In the genomic region with DNA sequence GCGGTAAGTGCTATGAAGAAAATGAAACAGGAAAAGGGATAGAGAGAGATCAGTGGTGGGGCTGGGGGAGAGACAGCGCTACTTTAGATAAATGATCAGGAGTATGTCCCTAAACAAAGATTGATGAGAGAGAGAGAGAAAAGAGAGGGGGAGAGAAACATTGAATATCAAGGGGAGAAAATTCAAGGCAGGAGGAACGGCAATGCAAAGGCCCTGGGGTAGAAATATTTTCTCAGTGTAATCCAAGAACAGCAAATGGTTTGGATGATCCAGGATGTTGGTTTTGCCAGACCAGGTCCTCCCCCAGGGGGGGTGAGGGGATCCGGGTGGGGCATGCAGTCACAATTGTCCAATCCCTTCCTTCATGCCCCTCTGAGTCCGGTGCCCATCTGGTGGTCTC, we compare ENCODE assay signal across 36 cellular contexts. TPM values are rescaled to one million over a fixed set of nuclear protein-coding genes. Genes with fewer than 3 reads are reported as not detected.
"Had no signal": no experiment of that assay in that cellular context is flagged by ENCODE, and none has a peak within 500 bp of the region (broad histone marks: within the 10 kb centered on the region; RNA-seq: fewer than 3 reads in every experiment).

No MANE protein-coding gene starts in this region.

- H3K27me3 ChIP-seq: cardiac muscle cell had no signal

- H3K4me3 Mint-ChIP-seq: activated B cell treated with CpG ODN at 0.5 μM for 24 hours; activated CD4-positive, alpha-beta memory T cell treated with anti-CD3 and anti-CD28 coated beads for 36 hours; activated CD4-positive, alpha-beta T cell treated with anti-CD3 and anti-CD28 coated beads, Interleukin-2, amount 10 ng/mL, durations not matched to agents 24 days and 14 days; activated CD8-positive, alpha-beta T cell treated with anti-CD3 and anti-CD28 coated beads for 36 hours; activated naive CD4-positive, alpha-beta T cell treated with anti-CD3 and anti-CD28 coated beads, Interleukin-2, amount 10 ng/mL, durations not matched to agents 7 days and 5 days; activated naive CD4-positive, alpha-beta T cell treated with anti-CD3 and anti-CD28 coated beads, Interleukin-2, amount 50 U/mL, for 24 hours; activated naive CD8-positive, alpha-beta T cell; activated naive CD8-positive, alpha-beta T cell treated with anti-CD3 and anti-CD28 coated beads, Interleukin-2, amount 10 ng/mL, durations not matched to agents 7 days and 5 days; activated naive CD8-positive, alpha-beta T cell treated with anti-CD3 and anti-CD28 coated beads, Interleukin-2, amount 50 U/mL, for 24 hours; activated T-cell treated with anti-CD3 and anti-CD28 coated beads, Interleukin-2, amount 50 U/mL, for 24 hours; central memory CD8-positive, alpha-beta T cell; T-helper 1 cell treated with Interleukin-12 subunit alpha and Interleukin-12 subunit beta and Interleukin-4 antibody, amounts not matched to agents 30 μg/mL and 1 μg/mL, for 36 hours; T-helper 2 cell treated with Interferon-gamma antibody and Interleukin-4, amounts not matched to agents 5 μg/mL and 100 μg/mL, for 36 hours had no signal

- H3K27ac Mint-ChIP-seq: activated B cell treated with CpG ODN at 0.5 μM for 24 hours; activated CD4-positive, alpha-beta memory T cell treated with anti-CD3 and anti-CD28 coated beads for 36 hours; activated CD4-positive, alpha-beta T cell treated with anti-CD3 and anti-CD28 coated beads, Interleukin-2, amount 10 ng/mL, durations not matched to agents 24 days and 14 days; activated CD8-positive, alpha-beta T cell treated with anti-CD3 and anti-CD28 coated beads for 36 hours; activated naive CD4-positive, alpha-beta T cell treated with anti-CD3 and anti-CD28 coated beads, Interleukin-2, amount 10 ng/mL, durations not matched to agents 7 days and 5 days; activated naive CD4-positive, alpha-beta T cell treated with anti-CD3 and anti-CD28 coated beads, Interleukin-2, amount 50 U/mL, for 24 hours; activated naive CD8-positive, alpha-beta T cell; activated naive CD8-positive, alpha-beta T cell treated with anti-CD3 and anti-CD28 coated beads, Interleukin-2, amount 10 ng/mL, durations not matched to agents 7 days and 5 days; activated naive CD8-positive, alpha-beta T cell treated with anti-CD3 and anti-CD28 coated beads, Interleukin-2, amount 50 U/mL, for 24 hours; activated T-cell treated with anti-CD3 and anti-CD28 coated beads, Interleukin-2, amount 50 U/mL, for 24 hours; activated T-helper 2 cell treated with anti-CD3 and anti-CD28 coated beads, Interferon-gamma antibody, Interleukin-2, Interleukin-4, amounts not matched to agents 10 μg/mL and 5 μg/mL and 100 μg/mL, durations not matched to agents 14 hours and 24 hours and 36 hours; T-helper 1 cell treated with Interleukin-12 subunit alpha and Interleukin-12 subunit beta and Interleukin-4 antibody, amounts not matched to agents 30 μg/mL and 1 μg/mL, for 36 hours; T-helper 2 cell treated with Interferon-gamma antibody and Interleukin-4, amounts not matched to agents 5 μg/mL and 100 μg/mL, for 36 hours had no signal

- DNase-seq: activated B cell treated with CpG ODN at 0.5 μM for 24 hours; activated CD4-positive, alpha-beta memory T cell treated with anti-CD3 and anti-CD28 coated beads for 36 hours; activated CD4-positive, alpha-beta T cell treated with anti-CD3 and anti-CD28 coated beads for 4 hours; activated CD4-positive, alpha-beta T cell treated with anti-CD3 and anti-CD28 coated beads, Interleukin-2, amount 10 ng/mL, durations not matched to agents 24 days and 14 days; activated CD4-positive, alpha-beta T cell treated with anti-CD3 and anti-CD28 coated beads, Interleukin-2, amount 50 U/mL, for 1 hour; activated CD4-positive, alpha-beta T cell treated with anti-CD3 and anti-CD28 coated beads, Interleukin-2, amount 50 U/mL, for 4 hours; activated CD4-positive, CD25-positive, alpha-beta regulatory T cell treated with anti-CD3 and anti-CD28 coated beads, Interleukin-2, amount 50 U/mL, for 72 hours; activated CD8-positive, alpha-beta memory T cell treated with anti-CD3 and anti-CD28 coated beads, Interleukin-2, amount 50 U/mL, for 4 hours; activated CD8-positive, alpha-beta T cell treated with anti-CD3 and anti-CD28 coated beads for 36 hours; activated effector memory CD4-positive, alpha-beta T cell treated with Interleukin-2 at 50 U/mL for 16 hours; activated gamma-delta T cell; activated naive CD4-positive, alpha-beta T cell treated with anti-CD3 and anti-CD28 coated beads, Interleukin-2, amount 10 ng/mL, durations not matched to agents 7 days and 5 days; activated naive CD4-positive, alpha-beta T cell treated with Interleukin-2 at 50 U/mL for 16 hours; activated naive CD8-positive, alpha-beta T cell treated with anti-CD3 and anti-CD28 coated beads, Interleukin-2, amount 10 ng/mL, durations not matched to agents 7 days and 5 days; activated naive CD8-positive, alpha-beta T cell treated with anti-CD3 and anti-CD28 coated beads, Interleukin-2, amount 50 U/mL, for 24 hours; activated T-cell treated with anti-CD3 and anti-CD28 coated beads for 4 hours; activated T-cell treated with anti-CD3 and anti-CD28 coated beads, Interleukin-2, amount 50 U/mL, for 24 hours; activated T-cell treated with anti-CD3 and anti-CD28 coated beads, Interleukin-2, amount 50 U/mL, for 48 hours; amygdala; anterior cingulate cortex; caudate nucleus; cerebellar nuclear complex; T-helper 1 cell; T-helper 2 cell; T-helper 9 cell had no signal

- H3K4me3 ChIP-seq: ascending aorta, cardiac muscle cell had no signal

- H3K9me3 Mint-ChIP-seq: activated B cell treated with CpG ODN at 0.5 μM for 24 hours; activated CD4-positive, alpha-beta memory T cell treated with anti-CD3 and anti-CD28 coated beads for 36 hours; activated CD4-positive, alpha-beta T cell treated with anti-CD3 and anti-CD28 coated beads, Interleukin-2, amount 10 ng/mL, durations not matched to agents 24 days and 14 days; activated CD8-positive, alpha-beta T cell treated with anti-CD3 and anti-CD28 coated beads for 36 hours; activated naive CD4-positive, alpha-beta T cell treated with anti-CD3 and anti-CD28 coated beads, Interleukin-2, amount 10 ng/mL, durations not matched to agents 7 days and 5 days; activated naive CD4-positive, alpha-beta T cell treated with anti-CD3 and anti-CD28 coated beads, Interleukin-2, amount 50 U/mL, for 24 hours; activated naive CD8-positive, alpha-beta T cell treated with anti-CD3 and anti-CD28 coated beads, Interleukin-2, amount 10 ng/mL, durations not matched to agents 7 days and 5 days; activated naive CD8-positive, alpha-beta T cell treated with anti-CD3 and anti-CD28 coated beads, Interleukin-2, amount 50 U/mL, for 24 hours; activated T-cell treated with anti-CD3 and anti-CD28 coated beads, Interleukin-2, amount 50 U/mL, for 24 hours; activated T-helper 2 cell treated with anti-CD3 and anti-CD28 coated beads, Interferon-gamma antibody, Interleukin-2, Interleukin-4, amounts not matched to agents 10 μg/mL and 5 μg/mL and 100 μg/mL, durations not matched to agents 14 hours and 24 hours and 36 hours; central memory CD8-positive, alpha-beta T cell; T-helper 1 cell treated with Interleukin-12 subunit alpha and Interleukin-12 subunit beta and Interleukin-4 antibody, amounts not matched to agents 30 μg/mL and 1 μg/mL, for 36 hours; T-helper 2 cell treated with Interferon-gamma antibody and Interleukin-4, amounts not matched to agents 5 μg/mL and 100 μg/mL, for 36 hours had no signal

- FAIRE-seq: bronchial epithelial cell, TTC549 had no signal

- H3K9me3 ChIP-seq: ascending aorta had no signal

- H3K4me1 ChIP-seq: ascending aorta had no signal

- H3K27ac ChIP-seq: ascending aorta, cardiac muscle cell had no signal

- H3K4me1 Mint-ChIP-seq: activated B cell treated with CpG ODN at 0.5 μM for 24 hours; activated CD4-positive, alpha-beta T cell treated with anti-CD3 and anti-CD28 coated beads, Interleukin-2, amount 10 ng/mL, durations not matched to agents 24 days and 14 days; activated naive CD4-positive, alpha-beta T cell treated with anti-CD3 and anti-CD28 coated beads, Interleukin-2, amount 10 ng/mL, durations not matched to agents 7 days and 5 days; activated naive CD8-positive, alpha-beta T cell treated with anti-CD3 and anti-CD28 coated beads, Interleukin-2, amount 10 ng/mL, durations not matched to agents 7 days and 5 days; central memory CD8-positive, alpha-beta T cell had no signal

- H3K36me3 ChIP-seq: ascending aorta, cardiac muscle cell had no signal

- H3K36me3 Mint-ChIP-seq: activated CD4-positive, alpha-beta memory T cell treated with anti-CD3 and anti-CD28 coated beads for 36 hours; activated naive CD4-positive, alpha-beta T cell treated with anti-CD3 and anti-CD28 coated beads, Interleukin-2, amount 10 ng/mL, durations not matched to agents 7 days and 5 days; activated naive CD4-positive, alpha-beta T cell treated with anti-CD3 and anti-CD28 coated beads, Interleukin-2, amount 50 U/mL, for 24 hours; activated naive CD8-positive, alpha-beta T cell; activated naive CD8-positive, alpha-beta T cell treated with anti-CD3 and anti-CD28 coated beads, Interleukin-2, amount 10 ng/mL, durations not matched to agents 7 days and 5 days; brain had no signal

RNA-seq across cellular contexts. Expression of gene TMEM132E, which starts 43.5 kb away (rescaled TPM):
- total RNA-seq: activated B cell treated with CpG ODN at 0.5 μM for 24 hours; activated CD4-positive, alpha-beta memory T cell treated with anti-CD3 and anti-CD28 coated beads for 36 hours; activated CD4-positive, alpha-beta T cell treated with anti-CD3 and anti-CD28 coated beads, Interleukin-2, amount 10 ng/mL, durations not matched to agents 24 days and 14 days; activated T-helper 2 cell treated with anti-CD3 and anti-CD28 coated beads, Interferon-gamma antibody, Interleukin-2, Interleukin-4, amounts not matched to agents 10 μg/mL and 5 μg/mL and 100 μg/mL, durations not matched to agents 14 hours and 24 hours and 36 hours; ascending aorta; bronchial epithelial cell had no signal
